In the genomic region with DNA sequence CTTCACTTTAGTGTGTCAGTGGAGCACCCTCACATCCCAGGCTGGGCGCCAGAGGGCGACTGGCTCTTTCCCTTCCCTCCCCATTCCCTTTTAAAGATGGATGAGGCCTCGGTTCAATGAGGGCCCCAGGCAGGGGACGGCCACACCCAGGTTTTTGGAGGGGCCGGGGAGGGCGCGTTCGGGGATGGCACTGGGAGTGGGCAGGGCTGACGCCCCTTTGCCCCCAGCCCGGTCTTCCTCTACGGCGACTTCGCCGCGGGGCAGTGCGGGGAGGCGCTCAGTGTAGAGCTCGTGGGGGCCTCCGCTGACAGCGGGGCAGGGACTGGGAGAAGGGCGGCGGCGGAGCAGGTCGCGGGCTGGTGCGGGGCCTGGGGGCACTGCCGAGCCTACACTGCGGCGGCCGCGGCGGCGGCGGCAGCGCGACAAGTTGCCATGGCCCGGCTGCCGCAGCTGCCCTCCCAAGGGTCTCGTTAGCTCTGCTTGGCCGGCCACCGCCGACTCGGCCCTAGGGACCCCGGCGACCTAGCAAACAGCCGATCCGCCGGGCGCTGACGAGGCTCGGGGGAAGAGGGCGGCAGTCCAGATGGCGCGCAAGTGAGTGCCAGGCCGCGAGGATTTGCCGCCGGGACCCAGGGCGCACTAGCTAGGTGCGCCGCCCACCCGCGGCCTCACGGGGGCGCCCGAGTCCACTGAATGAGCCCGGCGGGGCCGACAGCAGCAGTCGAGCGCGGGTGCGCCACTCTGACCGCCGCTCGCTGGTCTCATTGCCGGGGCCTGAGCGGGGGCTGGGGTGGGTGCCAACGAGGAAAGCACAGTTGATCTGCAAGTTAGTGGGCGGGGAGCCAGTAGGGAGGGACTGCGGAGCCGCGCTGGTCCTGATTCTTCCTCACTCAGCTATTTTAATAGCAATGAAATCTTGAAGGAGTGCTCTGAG, we compare ENCODE assay signal across 1 cellular context.
A peak's percentile ranks its signal among the peaks of the same experiment; 100 is the strongest.
TF ChIP-seq lines count a peak whose summit lies in the region.

No MANE protein-coding gene starts in this region.

TF ChIP-seq in WTC11, 78 proteins besides CTCF, POLR2A, EP300 and RAD21 (continued from another document and continues in another):
- TF ChIP-seq, protein P1, sequence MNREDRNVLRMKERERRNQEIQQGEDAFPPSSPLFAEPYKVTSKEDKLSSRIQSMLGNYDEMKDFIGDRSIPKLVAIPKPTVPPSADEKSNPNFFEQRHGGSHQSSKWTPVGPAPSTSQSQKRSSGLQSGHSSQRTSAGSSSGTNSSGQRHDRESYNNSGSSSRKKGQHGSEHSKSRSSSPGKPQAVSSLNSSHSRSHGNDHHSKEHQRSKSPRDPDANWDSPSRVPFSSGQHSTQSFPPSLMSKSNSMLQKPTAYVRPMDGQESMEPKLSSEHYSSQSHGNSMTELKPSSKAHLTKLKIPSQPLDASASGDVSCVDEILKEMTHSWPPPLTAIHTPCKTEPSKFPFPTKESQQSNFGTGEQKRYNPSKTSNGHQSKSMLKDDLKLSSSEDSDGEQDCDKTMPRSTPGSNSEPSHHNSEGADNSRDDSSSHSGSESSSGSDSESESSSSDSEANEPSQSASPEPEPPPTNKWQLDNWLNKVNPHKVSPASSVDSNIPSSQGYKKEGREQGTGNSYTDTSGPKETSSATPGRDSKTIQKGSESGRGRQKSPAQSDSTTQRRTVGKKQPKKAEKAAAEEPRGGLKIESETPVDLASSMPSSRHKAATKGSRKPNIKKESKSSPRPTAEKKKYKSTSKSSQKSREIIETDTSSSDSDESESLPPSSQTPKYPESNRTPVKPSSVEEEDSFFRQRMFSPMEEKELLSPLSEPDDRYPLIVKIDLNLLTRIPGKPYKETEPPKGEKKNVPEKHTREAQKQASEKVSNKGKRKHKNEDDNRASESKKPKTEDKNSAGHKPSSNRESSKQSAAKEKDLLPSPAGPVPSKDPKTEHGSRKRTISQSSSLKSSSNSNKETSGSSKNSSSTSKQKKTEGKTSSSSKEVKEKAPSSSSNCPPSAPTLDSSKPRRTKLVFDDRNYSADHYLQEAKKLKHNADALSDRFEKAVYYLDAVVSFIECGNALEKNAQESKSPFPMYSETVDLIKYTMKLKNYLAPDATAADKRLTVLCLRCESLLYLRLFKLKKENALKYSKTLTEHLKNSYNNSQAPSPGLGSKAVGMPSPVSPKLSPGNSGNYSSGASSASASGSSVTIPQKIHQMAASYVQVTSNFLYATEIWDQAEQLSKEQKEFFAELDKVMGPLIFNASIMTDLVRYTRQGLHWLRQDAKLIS (CRISPR knock-in tag; IDR thresholded peaks at IDR 0.05; ENCODE audit: borderline replicate concordance) = no peak
- TF ChIP-seq KAT7 (CRISPR knock-in tag; IDR thresholded peaks at IDR 0.05; ENCODE audit: borderline replicate concordance) (no peak), MXD4 (CRISPR knock-in tag; IDR thresholded peaks at IDR 0.05; ENCODE audit: borderline replicate concordance) (no peak), TEAD4 (CRISPR knock-in tag; IDR thresholded peaks at IDR 0.05) (no peak), SMAD4 (CRISPR knock-in tag; IDR thresholded peaks at IDR 0.05) (no peak), NFATC4 (CRISPR knock-in tag; IDR thresholded peaks at IDR 0.05) (no peak), JUN (CRISPR knock-in tag; IDR thresholded peaks at IDR 0.05) (no peak), PRRX2 (CRISPR knock-in tag; IDR thresholded peaks at IDR 0.05) (no peak), CBFB (CRISPR knock-in tag; IDR thresholded peaks at IDR 0.05; ENCODE audit: low read depth) (0 out of 2 replicates have a peak, but pooled peaks have one; percentile 23), JAZF1 (CRISPR knock-in tag; IDR thresholded peaks at IDR 0.05) (no peak), NR1H2 (CRISPR knock-in tag; IDR thresholded peaks at IDR 0.05) (no peak), ETV6 (CRISPR knock-in tag; IDR thresholded peaks at IDR 0.05) (peak; percentile 46; the same call in 1 of the 2 replicates), FOXJ3 (CRISPR knock-in tag; IDR thresholded peaks at IDR 0.05; ENCODE audit: borderline replicate concordance) (no peak), MYBL2 (CRISPR knock-in tag; IDR thresholded peaks at IDR 0.05) (no peak), ATF1 (CRISPR knock-in tag; IDR thresholded peaks at IDR 0.05) (no peak), ZNF263 (CRISPR knock-in tag; IDR thresholded peaks at IDR 0.05; ENCODE audit: low read depth) (no peak), ELF4 (CRISPR knock-in tag; IDR thresholded peaks at IDR 0.05; ENCODE audit: low read depth) (no peak), NFYB (CRISPR knock-in tag; conservative IDR thresholded peaks at IDR 0.05; ENCODE audit: low read depth) (no peak), GABPB1 (CRISPR knock-in tag; IDR thresholded peaks at IDR 0.05) (no peak), GRHL2 (CRISPR knock-in tag; IDR thresholded peaks at IDR 0.05; ENCODE audit: insufficient replicate concordance, severe bottlenecking) (no peak), ZBTB21 (CRISPR knock-in tag; IDR thresholded peaks at IDR 0.05; ENCODE audit: borderline replicate concordance) (no peak), SP1 (CRISPR knock-in tag; conservative IDR thresholded peaks at IDR 0.05) (peak; percentile 60; the same call in 1 of the 2 replicates), NR3C1 (CRISPR knock-in tag; conservative IDR thresholded peaks at IDR 0.05; ENCODE audit: low read depth) (no peak), FOXK1 (CRISPR knock-in tag; IDR thresholded peaks at IDR 0.05) (no peak), ZNF317 (CRISPR knock-in tag; IDR thresholded peaks at IDR 0.05; ENCODE audit: borderline replicate concordance, low read depth) (no peak), EMX1 (CRISPR knock-in tag; IDR thresholded peaks at IDR 0.05) (no peak)
- TF ChIP-seq, protein P2, sequence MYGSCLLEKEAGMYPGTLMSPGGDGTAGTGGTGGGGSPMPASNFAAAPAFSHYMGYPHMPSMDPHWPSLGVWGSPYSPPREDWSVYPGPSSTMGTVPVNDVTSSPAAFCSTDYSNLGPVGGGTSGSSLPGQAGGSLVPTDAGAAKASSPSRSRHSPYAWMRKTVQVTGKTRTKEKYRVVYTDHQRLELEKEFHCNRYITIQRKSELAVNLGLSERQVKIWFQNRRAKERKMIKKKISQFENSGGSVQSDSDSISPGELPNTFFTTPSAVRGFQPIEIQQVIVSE (CRISPR knock-in tag; IDR thresholded peaks at IDR 0.05; ENCODE audit: borderline replicate concordance) = no peak
- TF ChIP-seq, protein P3, sequence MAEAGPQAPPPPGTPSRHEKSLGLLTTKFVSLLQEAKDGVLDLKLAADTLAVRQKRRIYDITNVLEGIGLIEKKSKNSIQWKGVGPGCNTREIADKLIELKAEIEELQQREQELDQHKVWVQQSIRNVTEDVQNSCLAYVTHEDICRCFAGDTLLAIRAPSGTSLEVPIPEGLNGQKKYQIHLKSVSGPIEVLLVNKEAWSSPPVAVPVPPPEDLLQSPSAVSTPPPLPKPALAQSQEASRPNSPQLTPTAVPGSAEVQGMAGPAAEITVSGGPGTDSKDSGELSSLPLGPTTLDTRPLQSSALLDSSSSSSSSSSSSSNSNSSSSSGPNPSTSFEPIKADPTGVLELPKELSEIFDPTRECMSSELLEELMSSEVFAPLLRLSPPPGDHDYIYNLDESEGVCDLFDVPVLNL (CRISPR knock-in tag; IDR thresholded peaks at IDR 0.05; ENCODE audit: borderline replicate concordance, low read depth) = no peak
- TF ChIP-seq, protein P4, sequence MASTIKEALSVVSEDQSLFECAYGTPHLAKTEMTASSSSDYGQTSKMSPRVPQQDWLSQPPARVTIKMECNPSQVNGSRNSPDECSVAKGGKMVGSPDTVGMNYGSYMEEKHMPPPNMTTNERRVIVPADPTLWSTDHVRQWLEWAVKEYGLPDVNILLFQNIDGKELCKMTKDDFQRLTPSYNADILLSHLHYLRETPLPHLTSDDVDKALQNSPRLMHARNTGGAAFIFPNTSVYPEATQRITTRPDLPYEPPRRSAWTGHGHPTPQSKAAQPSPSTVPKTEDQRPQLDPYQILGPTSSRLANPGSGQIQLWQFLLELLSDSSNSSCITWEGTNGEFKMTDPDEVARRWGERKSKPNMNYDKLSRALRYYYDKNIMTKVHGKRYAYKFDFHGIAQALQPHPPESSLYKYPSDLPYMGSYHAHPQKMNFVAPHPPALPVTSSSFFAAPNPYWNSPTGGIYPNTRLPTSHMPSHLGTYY (CRISPR knock-in tag; IDR thresholded peaks at IDR 0.05) = no peak
- TF ChIP-seq, protein P5, sequence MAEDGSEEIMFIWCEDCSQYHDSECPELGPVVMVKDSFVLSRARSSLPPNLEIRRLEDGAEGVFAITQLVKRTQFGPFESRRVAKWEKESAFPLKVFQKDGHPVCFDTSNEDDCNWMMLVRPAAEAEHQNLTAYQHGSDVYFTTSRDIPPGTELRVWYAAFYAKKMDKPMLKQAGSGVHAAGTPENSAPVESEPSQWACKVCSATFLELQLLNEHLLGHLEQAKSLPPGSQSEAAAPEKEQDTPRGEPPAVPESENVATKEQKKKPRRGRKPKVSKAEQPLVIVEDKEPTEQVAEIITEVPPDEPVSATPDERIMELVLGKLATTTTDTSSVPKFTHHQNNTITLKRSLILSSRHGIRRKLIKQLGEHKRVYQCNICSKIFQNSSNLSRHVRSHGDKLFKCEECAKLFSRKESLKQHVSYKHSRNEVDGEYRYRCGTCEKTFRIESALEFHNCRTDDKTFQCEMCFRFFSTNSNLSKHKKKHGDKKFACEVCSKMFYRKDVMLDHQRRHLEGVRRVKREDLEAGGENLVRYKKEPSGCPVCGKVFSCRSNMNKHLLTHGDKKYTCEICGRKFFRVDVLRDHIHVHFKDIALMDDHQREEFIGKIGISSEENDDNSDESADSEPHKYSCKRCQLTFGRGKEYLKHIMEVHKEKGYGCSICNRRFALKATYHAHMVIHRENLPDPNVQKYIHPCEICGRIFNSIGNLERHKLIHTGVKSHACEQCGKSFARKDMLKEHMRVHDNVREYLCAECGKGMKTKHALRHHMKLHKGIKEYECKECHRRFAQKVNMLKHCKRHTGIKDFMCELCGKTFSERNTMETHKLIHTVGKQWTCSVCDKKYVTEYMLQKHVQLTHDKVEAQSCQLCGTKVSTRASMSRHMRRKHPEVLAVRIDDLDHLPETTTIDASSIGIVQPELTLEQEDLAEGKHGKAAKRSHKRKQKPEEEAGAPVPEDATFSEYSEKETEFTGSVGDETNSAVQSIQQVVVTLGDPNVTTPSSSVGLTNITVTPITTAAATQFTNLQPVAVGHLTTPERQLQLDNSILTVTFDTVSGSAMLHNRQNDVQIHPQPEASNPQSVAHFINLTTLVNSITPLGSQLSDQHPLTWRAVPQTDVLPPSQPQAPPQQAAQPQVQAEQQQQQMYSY (CRISPR knock-in tag; IDR thresholded peaks at IDR 0.05) = peak; percentile 69
- TF ChIP-seq, protein P6, sequence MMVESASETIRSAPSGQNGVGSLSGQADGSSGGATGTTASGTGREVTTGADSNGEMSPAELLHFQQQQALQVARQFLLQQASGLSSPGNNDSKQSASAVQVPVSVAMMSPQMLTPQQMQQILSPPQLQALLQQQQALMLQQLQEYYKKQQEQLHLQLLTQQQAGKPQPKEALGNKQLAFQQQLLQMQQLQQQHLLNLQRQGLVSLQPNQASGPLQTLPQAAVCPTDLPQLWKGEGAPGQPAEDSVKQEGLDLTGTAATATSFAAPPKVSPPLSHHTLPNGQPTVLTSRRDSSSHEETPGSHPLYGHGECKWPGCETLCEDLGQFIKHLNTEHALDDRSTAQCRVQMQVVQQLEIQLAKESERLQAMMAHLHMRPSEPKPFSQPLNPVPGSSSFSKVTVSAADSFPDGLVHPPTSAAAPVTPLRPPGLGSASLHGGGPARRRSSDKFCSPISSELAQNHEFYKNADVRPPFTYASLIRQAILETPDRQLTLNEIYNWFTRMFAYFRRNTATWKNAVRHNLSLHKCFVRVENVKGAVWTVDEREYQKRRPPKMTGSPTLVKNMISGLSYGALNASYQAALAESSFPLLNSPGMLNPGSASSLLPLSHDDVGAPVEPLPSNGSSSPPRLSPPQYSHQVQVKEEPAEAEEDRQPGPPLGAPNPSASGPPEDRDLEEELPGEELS (CRISPR knock-in tag; IDR thresholded peaks at IDR 0.05) = 0 out of 2 replicates have a peak, but pooled peaks have one; percentile 22
- TF ChIP-seq, protein P7, sequence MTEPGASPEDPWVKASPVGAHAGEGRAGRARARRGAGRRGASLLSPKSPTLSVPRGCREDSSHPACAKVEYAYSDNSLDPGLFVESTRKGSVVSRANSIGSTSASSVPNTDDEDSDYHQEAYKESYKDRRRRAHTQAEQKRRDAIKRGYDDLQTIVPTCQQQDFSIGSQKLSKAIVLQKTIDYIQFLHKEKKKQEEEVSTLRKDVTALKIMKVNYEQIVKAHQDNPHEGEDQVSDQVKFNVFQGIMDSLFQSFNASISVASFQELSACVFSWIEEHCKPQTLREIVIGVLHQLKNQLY (CRISPR knock-in tag; IDR thresholded peaks at IDR 0.05) = no peak
- TF ChIP-seq, protein P8, sequence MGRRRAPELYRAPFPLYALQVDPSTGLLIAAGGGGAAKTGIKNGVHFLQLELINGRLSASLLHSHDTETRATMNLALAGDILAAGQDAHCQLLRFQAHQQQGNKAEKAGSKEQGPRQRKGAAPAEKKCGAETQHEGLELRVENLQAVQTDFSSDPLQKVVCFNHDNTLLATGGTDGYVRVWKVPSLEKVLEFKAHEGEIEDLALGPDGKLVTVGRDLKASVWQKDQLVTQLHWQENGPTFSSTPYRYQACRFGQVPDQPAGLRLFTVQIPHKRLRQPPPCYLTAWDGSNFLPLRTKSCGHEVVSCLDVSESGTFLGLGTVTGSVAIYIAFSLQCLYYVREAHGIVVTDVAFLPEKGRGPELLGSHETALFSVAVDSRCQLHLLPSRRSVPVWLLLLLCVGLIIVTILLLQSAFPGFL (CRISPR knock-in tag; IDR thresholded peaks at IDR 0.05; ENCODE audit: borderline replicate concordance) = no peak
- TF ChIP-seq, protein P9, sequence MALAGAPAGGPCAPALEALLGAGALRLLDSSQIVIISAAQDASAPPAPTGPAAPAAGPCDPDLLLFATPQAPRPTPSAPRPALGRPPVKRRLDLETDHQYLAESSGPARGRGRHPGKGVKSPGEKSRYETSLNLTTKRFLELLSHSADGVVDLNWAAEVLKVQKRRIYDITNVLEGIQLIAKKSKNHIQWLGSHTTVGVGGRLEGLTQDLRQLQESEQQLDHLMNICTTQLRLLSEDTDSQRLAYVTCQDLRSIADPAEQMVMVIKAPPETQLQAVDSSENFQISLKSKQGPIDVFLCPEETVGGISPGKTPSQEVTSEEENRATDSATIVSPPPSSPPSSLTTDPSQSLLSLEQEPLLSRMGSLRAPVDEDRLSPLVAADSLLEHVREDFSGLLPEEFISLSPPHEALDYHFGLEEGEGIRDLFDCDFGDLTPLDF (CRISPR knock-in tag; IDR thresholded peaks at IDR 0.05) = no peak
- TF ChIP-seq, protein P10, sequence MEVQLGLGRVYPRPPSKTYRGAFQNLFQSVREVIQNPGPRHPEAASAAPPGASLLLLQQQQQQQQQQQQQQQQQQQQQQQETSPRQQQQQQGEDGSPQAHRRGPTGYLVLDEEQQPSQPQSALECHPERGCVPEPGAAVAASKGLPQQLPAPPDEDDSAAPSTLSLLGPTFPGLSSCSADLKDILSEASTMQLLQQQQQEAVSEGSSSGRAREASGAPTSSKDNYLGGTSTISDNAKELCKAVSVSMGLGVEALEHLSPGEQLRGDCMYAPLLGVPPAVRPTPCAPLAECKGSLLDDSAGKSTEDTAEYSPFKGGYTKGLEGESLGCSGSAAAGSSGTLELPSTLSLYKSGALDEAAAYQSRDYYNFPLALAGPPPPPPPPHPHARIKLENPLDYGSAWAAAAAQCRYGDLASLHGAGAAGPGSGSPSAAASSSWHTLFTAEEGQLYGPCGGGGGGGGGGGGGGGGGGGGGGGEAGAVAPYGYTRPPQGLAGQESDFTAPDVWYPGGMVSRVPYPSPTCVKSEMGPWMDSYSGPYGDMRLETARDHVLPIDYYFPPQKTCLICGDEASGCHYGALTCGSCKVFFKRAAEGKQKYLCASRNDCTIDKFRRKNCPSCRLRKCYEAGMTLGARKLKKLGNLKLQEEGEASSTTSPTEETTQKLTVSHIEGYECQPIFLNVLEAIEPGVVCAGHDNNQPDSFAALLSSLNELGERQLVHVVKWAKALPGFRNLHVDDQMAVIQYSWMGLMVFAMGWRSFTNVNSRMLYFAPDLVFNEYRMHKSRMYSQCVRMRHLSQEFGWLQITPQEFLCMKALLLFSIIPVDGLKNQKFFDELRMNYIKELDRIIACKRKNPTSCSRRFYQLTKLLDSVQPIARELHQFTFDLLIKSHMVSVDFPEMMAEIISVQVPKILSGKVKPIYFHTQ (CRISPR knock-in tag; IDR thresholded peaks at IDR 0.05) = no peak
